ENCODE assay signal across 10 cellular contexts in genomic region chr1:164794310-164794709, GRCh38.
DNase-seq lines count a peak whose midpoint lies in the region; ATAC-seq and TF ChIP-seq lines count a peak whose summit lies in the region.
"Had no signal": no experiment of that assay in that cellular context is flagged by ENCODE, and none has a peak within 500 bp of the region (broad histone marks: within the 10 kb centered on the region; RNA-seq: fewer than 3 reads in every experiment).

No MANE protein-coding gene starts in this region.

- no peak overlapping the region for H3K27ac Mint-ChIP-seq in stimulated activated naive CD8-positive, alpha-beta T cell treated with anti-CD3 and anti-CD28 coated beads, Interleukin-15, amount 100 ng/mL, for 72 hours
- peak overlapping the region; percentile 78 for H3K27ac Mint-ChIP-seq in chondrocyte (ENCODE audit: unreplicated experiment)
- no peak overlapping the region for H3K27ac Mint-ChIP-seq in activated T-helper 1 cell treated with anti-CD3 and anti-CD28 coated beads, Interleukin-12 subunit alpha, Interleukin-12 subunit beta, Interleukin-2, Interleukin-4 antibody, amounts not matched to agents 30 ng/mL and 10 ng/mL and 1 ng/mL, durations not matched to agents 14 hours and 24 hours and 36 hours

- H3K4me3 ChIP-seq in testis: no peak overlapping the region
- H3K4me3 ChIP-seq: BLaER1 treated with 17β-estradiol and CSF1 and Interleukin-3, amounts not matched to agents 10 nM and 100 nM had no signal

- no peak overlapping the region for H3K27ac ChIP-seq in testis
- H3K27ac ChIP-seq: BLaER1 treated with 17β-estradiol and CSF1 and Interleukin-3, amounts not matched to agents 10 nM and 100 nM had no signal

- H3K9me3 ChIP-seq in testis: no peaks in the 10 kb centered on the region
- H3K9me3 ChIP-seq: BLaER1 treated with 17β-estradiol and CSF1 and Interleukin-3, amounts not matched to agents 10 nM and 100 nM had no signal

- ATAC-seq in stimulated activated naive CD8-positive, alpha-beta T cell treated with anti-CD3 and anti-CD28 coated beads, Interleukin-15, Interleukin-2, amounts not matched to agents 100 U/mL and 50 U/mL, for 24 hours: peak; percentile 19
- ATAC-seq in stimulated activated naive CD8-positive, alpha-beta T cell treated with anti-CD3 and anti-CD28 coated beads, Interleukin-15, amount 100 ng/mL, for 72 hours: no peak
- ATAC-seq in GM18870 (IDR thresholded peaks at IDR 0.05; ENCODE audit: unreplicated experiment): no peak
- ATAC-seq in GM18907 (IDR thresholded peaks at IDR 0.05; ENCODE audit: unreplicated experiment): no peak
- ATAC-seq: Panc1 had no signal

- H3K9me3 Mint-ChIP-seq in stimulated activated naive CD8-positive, alpha-beta T cell treated with anti-CD3 and anti-CD28 coated beads, Interleukin-15, amount 100 ng/mL, for 72 hours: no peaks in the 10 kb centered on the region
- H3K9me3 Mint-ChIP-seq in chondrocyte (ENCODE audit: low read depth): no peaks in the 10 kb centered on the region
- no peaks in the 10 kb centered on the region for H3K9me3 Mint-ChIP-seq in activated T-helper 1 cell treated with anti-CD3 and anti-CD28 coated beads, Interleukin-12 subunit alpha, Interleukin-12 subunit beta, Interleukin-2, Interleukin-4 antibody, amounts not matched to agents 30 ng/mL and 10 ng/mL and 1 ng/mL, durations not matched to agents 14 hours and 24 hours and 36 hours

- no peak for DNase-seq in stimulated activated naive CD8-positive, alpha-beta T cell treated with anti-CD3 and anti-CD28 coated beads, Interleukin-15, Interleukin-2, amounts not matched to agents 100 U/mL and 50 U/mL, for 24 hours
- no peak for DNase-seq in stimulated activated naive CD8-positive, alpha-beta T cell treated with anti-CD3 and anti-CD28 coated beads, Interleukin-15, amount 100 ng/mL, for 72 hours
- no peak for DNase-seq in chondrocyte (ENCODE audit: low spot score)
- peak; percentile 54 for DNase-seq in medulla oblongata (ENCODE audit: extremely low spot score)
- no peak for DNase-seq in testis
- no peak for DNase-seq in activated T-helper 1 cell treated with anti-CD3 and anti-CD28 coated beads, Interleukin-12 subunit alpha, Interleukin-12 subunit beta, Interleukin-2, Interleukin-4 antibody, amounts not matched to agents 30 ng/mL and 10 ng/mL and 1 ng/mL, durations not matched to agents 14 hours and 24 hours and 36 hours (ENCODE audit: low spot score)

- H3K36me3 ChIP-seq in testis (ENCODE audit: low read depth, missing control alignments): no peaks in the 10 kb centered on the region

- intact Hi-C loops in testis (cut with DNase I; ENCODE audit: low total_unique reads): no loop called here
- intact Hi-C loops in activated T-helper 1 cell treated with anti-CD3 and anti-CD28 coated beads, Interleukin-12 subunit alpha, Interleukin-12 subunit beta, Interleukin-2, Interleukin-4 antibody, amounts not matched to agents 30 ng/mL and 10 ng/mL and 1 ng/mL, durations not matched to agents 14 hours and 24 hours and 36 hours (cut with micrococcal nuclease): no loop called here

- H3K36me3 Mint-ChIP-seq in chondrocyte (ENCODE audit: low read depth): peaks cover 1% of the 10 kb centered on the region
- H3K36me3 Mint-ChIP-seq in activated T-helper 1 cell treated with anti-CD3 and anti-CD28 coated beads, Interleukin-12 subunit alpha, Interleukin-12 subunit beta, Interleukin-2, Interleukin-4 antibody, amounts not matched to agents 30 ng/mL and 10 ng/mL and 1 ng/mL, durations not matched to agents 14 hours and 24 hours and 36 hours (ENCODE audit: low read depth): no peaks in the 10 kb centered on the region

- TF ChIP-seq CTCF in chondrocyte (IDR thresholded peaks at IDR 0.05) (no peak), testis (IDR thresholded peaks at IDR 0.05) (no peak)

- no peaks in the 10 kb centered on the region for H3K4me1 Mint-ChIP-seq in stimulated activated naive CD8-positive, alpha-beta T cell treated with anti-CD3 and anti-CD28 coated beads, Interleukin-15, amount 100 ng/mL, for 72 hours
- H3K4me1 Mint-ChIP-seq in chondrocyte (ENCODE audit: low read depth): peaks cover 10% of the 10 kb centered on the region
- H3K4me1 Mint-ChIP-seq in activated T-helper 1 cell treated with anti-CD3 and anti-CD28 coated beads, Interleukin-12 subunit alpha, Interleukin-12 subunit beta, Interleukin-2, Interleukin-4 antibody, amounts not matched to agents 30 ng/mL and 10 ng/mL and 1 ng/mL, durations not matched to agents 14 hours and 24 hours and 36 hours (ENCODE audit: low read depth): no peaks in the 10 kb centered on the region

- WGBS in testis, 2 donors: 47 to 77% methylated on average over 1 of the region's 1 CpG

- H3K27me3 ChIP-seq in testis: no peaks in the 10 kb centered on the region

- no peaks in the 10 kb centered on the region for H3K4me1 ChIP-seq in testis

- no peak for TF ChIP-seq POLR2A in testis (IDR thresholded peaks at IDR 0.05)

- H3K27me3 Mint-ChIP-seq in stimulated activated naive CD8-positive, alpha-beta T cell treated with anti-CD3 and anti-CD28 coated beads, Interleukin-15, amount 100 ng/mL, for 72 hours: no peaks in the 10 kb centered on the region
- H3K27me3 Mint-ChIP-seq in chondrocyte (ENCODE audit: low read depth): peaks cover 2% of the 10 kb centered on the region
- no peaks in the 10 kb centered on the region for H3K27me3 Mint-ChIP-seq in activated T-helper 1 cell treated with anti-CD3 and anti-CD28 coated beads, Interleukin-12 subunit alpha, Interleukin-12 subunit beta, Interleukin-2, Interleukin-4 antibody, amounts not matched to agents 30 ng/mL and 10 ng/mL and 1 ng/mL, durations not matched to agents 14 hours and 24 hours and 36 hours (ENCODE audit: insufficient read depth)

- H3K4me3 Mint-ChIP-seq in stimulated activated naive CD8-positive, alpha-beta T cell treated with anti-CD3 and anti-CD28 coated beads, Interleukin-15, amount 100 ng/mL, for 72 hours: no peak overlapping the region
- H3K4me3 Mint-ChIP-seq in chondrocyte (ENCODE audit: unreplicated experiment): no peak overlapping the region
- H3K4me3 Mint-ChIP-seq in activated T-helper 1 cell treated with anti-CD3 and anti-CD28 coated beads, Interleukin-12 subunit alpha, Interleukin-12 subunit beta, Interleukin-2, Interleukin-4 antibody, amounts not matched to agents 30 ng/mL and 10 ng/mL and 1 ng/mL, durations not matched to agents 14 hours and 24 hours and 36 hours: no peak overlapping the region
